ENCODE assay signal across 1 cellular context in genomic region chr10:70060389-70060788, GRCh38.
TF ChIP-seq lines count a peak whose summit lies in the region.

No MANE protein-coding gene starts in this region.

TF ChIP-seq in HCT116, 20 proteins besides CTCF, POLR2A, EP300 and RAD21 (continued from another document):
- TF ChIP-seq ZBTB33 (IDR thresholded peaks at IDR 0.05; ENCODE audit: extremely low read depth, insufficient replicate concordance, low read length), result no peak
